Comparison of ENCODE assay signal across 7 cellular contexts in the genomic region with DNA sequence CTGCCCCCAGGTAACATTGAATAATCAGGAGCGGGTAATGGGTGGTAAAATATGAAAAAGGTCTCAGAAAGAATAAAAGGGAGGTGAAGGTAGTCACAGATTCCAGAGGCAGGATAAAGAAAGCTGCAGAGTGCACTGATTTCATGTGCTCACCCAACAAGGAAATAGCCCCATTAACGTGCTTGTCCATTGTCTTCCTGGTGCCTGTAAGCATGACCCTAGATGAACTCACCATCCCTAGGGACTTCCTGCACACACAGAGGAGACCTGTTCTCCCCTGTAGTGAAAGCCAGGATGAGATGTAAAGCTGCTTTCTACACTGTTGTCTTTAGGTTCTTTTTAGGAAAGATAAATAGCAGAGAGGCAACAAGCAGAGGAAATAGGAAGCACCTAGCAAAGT.
DNase-seq lines count a peak whose midpoint lies in the region; ATAC-seq, FAIRE-seq and TF ChIP-seq lines count a peak whose summit lies in the region.
"Not testable (repeated sequence)": the region's sequence is repeated elsewhere in the genome, so short reads cannot be mapped to it uniquely, and the experiment has no call there.

No MANE protein-coding gene starts in this region.

- TF ChIP-seq CTCF in body of pancreas (IDR thresholded peaks at IDR 0.05); heart right ventricle (IDR thresholded peaks at IDR 0.05); right lobe of liver (IDR thresholded peaks at IDR 0.05); mucosa of descending colon (IDR thresholded peaks at IDR 0.05); pancreas (IDR thresholded peaks at IDR 0.05): not testable (repeated sequence)

- ATAC-seq in body of pancreas (peak; percentile 56), esophagus mucosa (peak; percentile 81), heart right ventricle (peak in 5 of 8 donors; percentile 25 to 55 (median 49)), left colon (peak; percentile 99), right lobe of liver (peak; percentile 10 to 32 (median 26)), mucosa of descending colon (peak; percentile 92), pancreas (peak in 3 of 4 donors; percentile 35 to 49 (median 41))

- not testable (repeated sequence) for H3K4me3 ChIP-seq in body of pancreas, heart right ventricle, right lobe of liver, mucosa of descending colon, pancreas

- not testable (repeated sequence) for TF ChIP-seq POLR2A in body of pancreas (IDR thresholded peaks at IDR 0.05); right lobe of liver (IDR thresholded peaks at IDR 0.05)

- not testable (repeated sequence) for H3K36me3 ChIP-seq in body of pancreas (replicated peaks in 1 of 2; ENCODE audit: insufficient read depth in 1 of 2, low read depth in 2 of 2); heart right ventricle; right lobe of liver; mucosa of descending colon (ENCODE audit: low read depth); pancreas

- not testable (repeated sequence) for DNase-seq in body of pancreas, heart right ventricle, left colon, right lobe of liver, mucosa of descending colon, pancreas

- intact Hi-C loops in body of pancreas (cut with DNase I); heart right ventricle (cut with DNase I); left colon (cut with DNase I, micrococcal nuclease); right lobe of liver (cut with DNase I); mucosa of descending colon (cut with DNase I, micrococcal nuclease); pancreas (cut with DNase I): not testable (repeated sequence)

- WGBS in body of pancreas, 2 donors, result no CpG with 5 or more reads among the region's 2 CpGs
- no CpG with 5 or more reads among the region's 2 CpGs for WGBS in heart right ventricle, 2 donors
- whole genome bisulfite sequencing in right lobe of liver (ENCODE audit: insufficient coverage, low coverage, low lambda C conversion rate, missing lambda C conversion rate), result no CpG with 5 or more reads among the region's 2 CpGs
- WGBS in pancreas, 2 donors, result no CpG with 5 or more reads among the region's 2 CpGs

- H3K4me1 ChIP-seq in body of pancreas; heart right ventricle; right lobe of liver; mucosa of descending colon (ENCODE audit: low read depth); pancreas: not testable (repeated sequence)

- H3K27me3 ChIP-seq in body of pancreas, heart right ventricle, right lobe of liver, pancreas: not testable (repeated sequence)

- FAIRE-seq in pancreas (lab: Jason Lieb, UNC), result not testable (repeated sequence)

- H3K9me3 ChIP-seq in body of pancreas, heart right ventricle, right lobe of liver, mucosa of descending colon, pancreas: not testable (repeated sequence)

- not testable (repeated sequence) for H3K27ac ChIP-seq in body of pancreas, heart right ventricle, right lobe of liver, pancreas

Comparison
In these comparisons a context has a peak if more than half of its experiments do, and no peak if none do; other contexts are left out.
1. ATAC-seq: peak in every context shown above with its lines; median percentile 99 in left colon; 92 in mucosa of descending colon; 81 in esophagus mucosa; 56 in body of pancreas; 49 in heart right ventricle; 41 in pancreas; 26 in right lobe of liver.